Comparison of ENCODE assay signal across 34 cellular contexts in genomic region chr5:107735558-107735957, GRCh38.
"Had no signal": no experiment of that assay in that cellular context is flagged by ENCODE, and none has a peak within 500 bp of the region (broad histone marks: within the 10 kb centered on the region; RNA-seq: fewer than 3 reads in every experiment).

No MANE protein-coding gene starts in this region.

- H3K36me3 ChIP-seq: MG63 had no signal

- H3K4me2 ChIP-seq: KMS-11 had no signal

- H3K4me3 ChIP-seq: MG63 had no signal

- H3K27me3 ChIP-seq: MG63 had no signal

- H3K27ac ChIP-seq: KMS-11 had no signal

- DNase-seq: Karpas-422, Kasumi-1, MG63, MM.1S, MV-4-11, NCI-H1048, NCI-H1092, NCI-H1092 treated with DMSO at 0.1 percent for 48 hours, NCI-H1105, NCI-H1105 treated with DMSO at 0.1 percent for 48 hours, NCI-H1417, NCI-H1417 treated with DMSO at 0.1 percent for 48 hours, NCI-H1436, NCI-H1436 treated with DMSO at 0.1 percent for 48 hours, NCI-H146, NCI-H1694, NCI-H1694 treated with DMSO at 0.1 percent for 48 hours, NCI-H187, NCI-H187 treated with DMSO at 0.1 percent for 48 hours, NCI-H1930, NCI-H2029, NCI-H2029 treated with DMSO at 0.1 percent for 48 hours, NCI-H2081, NCI-H2081 treated with DMSO at 0.1 percent for 48 hours, NCI-H2107, NCI-H2171, NCI-H2171 treated with DMSO at 0.1 percent for 48 hours, NCI-H2227 treated with DMSO at 0.1 percent for 48 hours, NCI-H226, NCI-H345, NCI-H446, NCI-H446 treated with DMSO at 0.1 percent for 48 hours, NCI-H510A had no signal

- H3K9ac ChIP-seq: KMS-11 had no signal
